In genomic region chr18:49884465-49884864, GRCh38 we compare ENCODE assay signal across 24 cellular contexts.
"Had no signal": no experiment of that assay in that cellular context is flagged by ENCODE, and none has a peak within 500 bp of the region (broad histone marks: within the 10 kb centered on the region; RNA-seq: fewer than 3 reads in every experiment).

No MANE protein-coding gene starts in this region.

- H3K4me3 ChIP-seq: pancreas, prostate gland, right lobe of liver, sigmoid colon, stomach, thoracic aorta, thyroid gland, tibial nerve, upper lobe of left lung, uterus had no signal

- H3K36me3 ChIP-seq: neutrophil, pancreas, prostate gland, right lobe of liver, sigmoid colon, stomach, thoracic aorta, thyroid gland, tibial nerve, upper lobe of left lung, uterus had no signal

- H3K9me3 ChIP-seq: neutrophil, pancreas, prostate gland, right lobe of liver, sigmoid colon, stomach, thoracic aorta, thyroid gland, tibial nerve, upper lobe of left lung, uterus had no signal

- H3K27ac ChIP-seq: neutrophil, pancreas, prostate gland, right lobe of liver, sigmoid colon, stomach, thoracic aorta, thyroid gland, tibial nerve, upper lobe of left lung, uterus had no signal

- DNase-seq: naive thymus-derived CD4-positive, alpha-beta T cell; natural killer cell; nucleus accumbens; pancreas; right cardiac atrium; right lobe of liver; sigmoid colon; small intestine; stimulated activated CD4-positive, alpha-beta T cell treated with anti-CD3 and anti-CD28 coated beads, Interleukin-15, amount 100 ng/mL, for 24 hours; stimulated activated CD4-positive, alpha-beta T cell treated with anti-CD3 and anti-CD28 coated beads, Interleukin-2, amount 100 ng/mL, for 24 hours; stimulated activated CD4-positive, alpha-beta T cell treated with anti-CD3 and anti-CD28 coated beads, Interleukin-2, amount 100 ng/mL, for 48 hours; stimulated activated CD4-positive, alpha-beta T cell treated with anti-CD3 and anti-CD28 coated beads, Interleukin-4, amount 100 ng/mL, for 24 hours; stimulated activated naive B cell treated with anti-CD40 and anti-IgM and Interleukin-4, amounts not matched to agents 10 μg/mL and 1 μg/mL and 100 μg/mL, for 72 hours; stimulated activated naive CD4-positive, alpha-beta T cell treated with Interleukin-2 at 50 U/mL for 16 hours; stomach; thyroid gland; trophoblast cell; upper lobe of left lung; uterus had no signal

- H3K4me1 ChIP-seq: pancreas, prostate gland, sigmoid colon, thyroid gland, tibial nerve, upper lobe of left lung, uterus had no signal

- H3K27me3 ChIP-seq: neutrophil, pancreas, right lobe of liver, sigmoid colon, stomach, thyroid gland, tibial nerve, upper lobe of left lung, uterus had no signal

- ATAC-seq: naive thymus-derived CD4-positive, alpha-beta T cell; natural killer cell; right cardiac atrium; stimulated activated effector memory CD8-positive, alpha-beta T cell treated with anti-CD3 and anti-CD28 coated beads, Interleukin-12 subunit alpha, Interleukin-12 subunit beta, amount 100 ng/mL, for 72 hours; stimulated activated naive B cell treated with anti-CD40 and anti-IgM and Interleukin-4, amounts not matched to agents 10 μg/mL and 1 μg/mL and 100 μg/mL, for 72 hours had no signal
